8 cellular contexts compared by ENCODE assay signal in the genomic region with DNA sequence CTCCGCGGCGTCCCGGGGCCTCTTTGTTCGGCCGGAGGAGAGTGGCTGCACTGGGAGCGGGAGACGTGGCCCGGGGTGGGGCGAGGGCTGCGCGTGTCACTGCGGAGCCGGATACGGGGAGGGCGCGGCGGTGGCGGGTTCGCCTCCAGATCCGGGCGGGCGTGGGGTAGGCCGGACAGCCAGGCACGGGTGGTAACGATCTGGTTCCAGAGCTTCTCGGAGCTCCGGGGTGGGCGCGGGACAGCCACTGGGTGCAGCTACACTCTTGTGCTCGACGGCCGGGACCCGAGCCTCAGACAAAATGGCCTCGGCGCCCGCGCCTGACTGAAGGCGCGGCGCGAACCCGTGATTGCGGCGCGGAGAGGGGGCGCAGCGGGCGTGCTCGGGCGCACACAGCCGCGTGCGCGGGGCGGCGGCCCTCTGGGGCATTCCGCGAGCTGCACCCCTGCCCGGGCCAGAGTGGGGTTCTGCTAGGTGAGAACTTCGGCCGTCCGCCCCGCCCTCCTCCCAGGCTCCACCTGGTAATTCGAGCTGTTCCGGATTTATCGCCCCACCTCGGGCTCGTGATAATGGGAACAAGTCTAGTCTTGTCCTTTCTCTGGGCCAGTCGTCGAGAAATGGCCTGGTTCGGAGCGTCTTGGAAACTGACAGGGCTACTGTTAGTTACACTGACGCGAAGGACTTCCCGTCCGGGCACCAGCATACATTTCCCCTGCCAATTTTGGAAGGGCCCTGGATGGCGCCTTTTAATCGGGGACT. TPM values are rescaled to one million over a fixed set of nuclear protein-coding genes. Genes with fewer than 3 reads are reported as not detected.
A peak's percentile ranks its signal among the peaks of the same experiment; 100 is the strongest.
DNase-seq lines count a peak whose midpoint lies in the region; ATAC-seq and TF ChIP-seq lines count a peak whose summit lies in the region.

No MANE protein-coding gene starts in this region.

- peaks cover 27% of the 10 kb centered on the region for H3K4me1 ChIP-seq in DND-41 (ENCODE audit: insufficient read depth, low read length)
- H3K4me1 ChIP-seq in neuron (ENCODE audit: insufficient read depth, low read length), result peaks cover 30% of the 10 kb centered on the region

- ATAC-seq in DND-41 (ENCODE audit: insufficient read depth, low read depth) (peak; percentile 45), GM21576 (IDR thresholded peaks at IDR 0.05; ENCODE audit: unreplicated experiment) (peak; percentile 47)

- H4K20me1 ChIP-seq in DND-41 (ENCODE audit: insufficient read depth, low read length), result peaks cover 35% of the 10 kb centered on the region

- peak overlapping the region; percentile 38 to 60 for H3K4me3 ChIP-seq in DND-41 (ENCODE audit: low read depth in 1 of 2, low read length in 2 of 2)
- H3K4me3 ChIP-seq in Jurkat, Clone E6-1 (ENCODE audit: low read length), result peak overlapping the region; percentile 76
- H3K4me3 ChIP-seq in neuron (ENCODE audit: low read length), result peak overlapping the region; percentile 91

- POLR2A ChIA-PET in RWPE1 (lab: Yijun Ruan, JAX; ENCODE audit: low non-redundant PET), result interaction anchor here (1.0 to 1.2 kb wide), 2 partner anchors 36 to 221 kb away, joined by 4 to 5 read pairs; no protein-coding TSS in a partner anchor

- TF ChIP-seq CTCF in DND-41 (IDR thresholded peaks at IDR 0.05; ENCODE audit: borderline replicate concordance, extremely low read depth, low read length, poor library complexity, severe bottlenecking) (no peak), RWPE1 (conservative IDR thresholded peaks at IDR 0.05; ENCODE audit: low read depth) (no peak)

- CTCF ChIA-PET in RWPE1 (lab: Yijun Ruan, JAX), result interaction anchor here (0.5 to 2.0 kb wide), 5 partner anchors 27 to 221 kb away, joined by 3 to 14 read pairs (median 4); no protein-coding TSS in a partner anchor

- H3K27ac ChIP-seq in DND-41 (ENCODE audit: low read length) (peak overlapping the region; percentile 94), RWPE1 (peak overlapping the region; percentile 99)

- H3K36me3 ChIP-seq in DND-41 (ENCODE audit: insufficient read depth, low read length) (peaks cover 22% of the 10 kb centered on the region), neuron (ENCODE audit: insufficient read depth, low read length) (peaks cover 20% of the 10 kb centered on the region)

- H3K9me3 ChIP-seq in DND-41 (ENCODE audit: insufficient read depth, low read length, severe bottlenecking), result no peaks in the 10 kb centered on the region
- H3K9me3 ChIP-seq in neuron (ENCODE audit: low read length), result no peaks in the 10 kb centered on the region

- peak overlapping the region; percentile 99 for H3K9ac ChIP-seq in DND-41 (ENCODE audit: low read depth, low read length)

- no peaks in the 10 kb centered on the region for H3K27me3 ChIP-seq in DND-41 (ENCODE audit: insufficient read depth, low read length, poor library complexity)
- H3K27me3 ChIP-seq in neuron (ENCODE audit: insufficient read depth, low read length), result no peaks in the 10 kb centered on the region

- H2AFZ ChIP-seq in DND-41 (ENCODE audit: low read depth, low read length), result peak overlapping the region; percentile 44
- H2AFZ ChIP-seq in neuron (ENCODE audit: low read depth, low read length), result no peak overlapping the region

- H3K4me2 ChIP-seq in DND-41 (ENCODE audit: insufficient read depth, low read length), result peak overlapping the region; percentile 71

- DNase-seq in DND-41, result peak; percentile 73
- peak; percentile 40 for DNase-seq in Jurkat, Clone E6-1 (ENCODE audit: low read depth, low spot score)
- peak; percentile 90 for DNase-seq in RWPE1 (ENCODE audit: low spot score)
- DNase-seq in activated gamma-delta T cell treated with Interleukin-2 at 50 U/mL for 16 hours, result peak; percentile 60
- DNase-seq in foreskin melanocyte, result peak; percentile 66
- DNase-seq in superior temporal gyrus (ENCODE audit: extremely low spot score), result peak; percentile 66

- H3K79me2 ChIP-seq in DND-41 (ENCODE audit: insufficient read depth, low read length), result peaks cover 57% of the 10 kb centered on the region

RNA-seq across cellular contexts. Expression of a gene that starts 1.0 kb away (rescaled TPM):
- 56.7 TPM for polyA plus RNA-seq in Jurkat, Clone E6-1 (2012; ENCODE audit: insufficient read depth, insufficient read length)

Comparison
In these comparisons a context has a peak if more than half of its experiments do, and no peak if none do; other contexts are left out.
1. Peak in every context shown above with its lines: DNase-seq, ATAC-seq, H3K4me3 ChIP-seq and H3K27ac ChIP-seq.
2. DNase-seq: peak in every context shown above with its lines; median percentile 90 in RWPE1; 73 in DND-41; 66 in foreskin melanocyte; 66 in superior temporal gyrus; 60 in activated gamma-delta T cell treated with Interleukin-2 at 50 U/mL for 16 hours; 40 in Jurkat, Clone E6-1.